Comparison of ENCODE assay signal across 10 cellular contexts in the genomic region with DNA sequence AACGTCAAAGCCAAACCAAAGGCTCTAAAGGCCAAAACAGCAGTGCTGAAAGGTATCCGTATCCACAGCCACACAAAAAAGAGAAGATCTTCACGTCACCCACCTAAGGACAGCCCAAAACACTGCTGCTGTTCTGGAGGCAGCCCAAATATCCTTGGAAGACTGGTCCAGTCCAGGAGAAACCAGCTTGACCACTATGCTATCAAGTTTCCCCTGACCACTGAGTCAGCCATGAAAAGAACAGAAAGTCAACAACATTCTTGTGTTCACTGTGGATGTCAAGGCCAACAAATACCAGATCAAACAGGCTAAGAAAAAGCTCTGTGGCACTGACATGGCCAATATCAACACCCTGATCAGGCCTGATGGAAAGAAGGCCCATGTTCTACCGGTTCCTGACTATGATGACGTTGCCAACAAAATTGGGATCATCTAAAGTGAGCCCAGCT. TPM values are rescaled to one million over a fixed set of nuclear protein-coding genes. Genes with fewer than 3 reads are reported as not detected.
DNase-seq lines count a peak whose midpoint lies in the region; ATAC-seq and TF ChIP-seq lines count a peak whose summit lies in the region.
"Had no signal": no experiment of that assay in that cellular context is flagged by ENCODE, and none has a peak within 500 bp of the region (broad histone marks: within the 10 kb centered on the region; RNA-seq: fewer than 3 reads in every experiment).

No MANE protein-coding gene starts in this region.

- H3K4me1 Mint-ChIP-seq in activated CD4-positive, alpha-beta memory T cell treated with anti-CD3 and anti-CD28 coated beads for 36 hours (ENCODE audit: low read depth) = peaks cover 49% of the 10 kb centered on the region
- H3K4me1 Mint-ChIP-seq: nephron progenitor cell had no signal

- peak overlapping the region; percentile 69 for H3K27ac Mint-ChIP-seq in activated CD4-positive, alpha-beta memory T cell treated with anti-CD3 and anti-CD28 coated beads for 36 hours
- H3K27ac Mint-ChIP-seq: activated T-helper 1 cell treated with anti-CD3 and anti-CD28 coated beads, Interleukin-12 subunit alpha, Interleukin-12 subunit beta, Interleukin-2, Interleukin-4 antibody, amounts not matched to agents 30 ng/mL and 10 ng/mL and 1 ng/mL, durations not matched to agents 14 hours and 24 hours and 36 hours; nephron progenitor cell had no signal

- POLR2A ChIA-PET in activated CD4-positive, alpha-beta memory T cell treated with anti-CD3 and anti-CD28 coated beads for 36 hours (lab: Charles Lee) = no interaction called here

- intact Hi-C loops in activated CD4-positive, alpha-beta memory T cell treated with anti-CD3 and anti-CD28 coated beads for 36 hours (cut with micrococcal nuclease) = no loop called here
- intact Hi-C loops in sciatic nerve (cut with DNase I) = no loop called here

- H3K4me3 ChIP-seq in fibroblast of the aortic adventitia (ENCODE audit: low read depth, low read length) = no peak overlapping the region

- H3K27me3 Mint-ChIP-seq in activated CD4-positive, alpha-beta memory T cell treated with anti-CD3 and anti-CD28 coated beads for 36 hours = no peaks in the 10 kb centered on the region

- TF ChIP-seq CTCF in fibroblast of the aortic adventitia (IDR thresholded peaks at IDR 0.05; ENCODE audit: insufficient read depth, low read length) = no peak

- DNase-seq in HCEC 1CT (peak; percentile 62), fibroblast of the aortic adventitia (ENCODE audit: low read depth) (peak; percentile 46), sciatic nerve (ENCODE audit: low spot score) (no peak), DMS153 (lab: John Stamatoyannopoulos, UW) (no peak)
- no peak for DNase-seq in activated CD4-positive, alpha-beta memory T cell treated with anti-CD3 and anti-CD28 coated beads for 36 hours
- DNase-seq: NCI-H2171, nephron progenitor cell had no signal

- H3K4me3 Mint-ChIP-seq in activated CD4-positive, alpha-beta memory T cell treated with anti-CD3 and anti-CD28 coated beads for 36 hours = no peak overlapping the region
- H3K4me3 Mint-ChIP-seq: activated T-helper 1 cell treated with anti-CD3 and anti-CD28 coated beads, Interleukin-12 subunit alpha, Interleukin-12 subunit beta, Interleukin-2, Interleukin-4 antibody, amounts not matched to agents 30 ng/mL and 10 ng/mL and 1 ng/mL, durations not matched to agents 14 hours and 24 hours and 36 hours; nephron progenitor cell had no signal

- ATAC-seq in sciatic nerve (peak; percentile 95), HG02840 (IDR thresholded peaks at IDR 0.05; ENCODE audit: low FRiP score, unreplicated experiment) (no peak), HG03342 (IDR thresholded peaks at IDR 0.05; ENCODE audit: unreplicated experiment) (no peak)

- H3K9me3 Mint-ChIP-seq in activated CD4-positive, alpha-beta memory T cell treated with anti-CD3 and anti-CD28 coated beads for 36 hours = peaks cover 4% of the 10 kb centered on the region

- H3K36me3 Mint-ChIP-seq in activated CD4-positive, alpha-beta memory T cell treated with anti-CD3 and anti-CD28 coated beads for 36 hours = peaks cover 3% of the 10 kb centered on the region

- CTCF ChIA-PET in activated CD4-positive, alpha-beta memory T cell treated with anti-CD3 and anti-CD28 coated beads for 36 hours (lab: Charles Lee) = no interaction called here

RNA-seq across cellular contexts. Expression of a gene that starts 32.1 kb away (rescaled TPM):
- 10 to 100 TPM; 41.3 to 44.8 TPM for total RNA-seq in activated CD4-positive, alpha-beta memory T cell treated with anti-CD3 and anti-CD28 coated beads for 36 hours
- total RNA-seq in fibroblast of the aortic adventitia (ENCODE audit: low replicate concordance) (36.7 and 58.4 TPM in 2 replicates), sciatic nerve (61.3 TPM)

RNA-seq across cellular contexts. Expression of a gene that starts 32.4 kb away (rescaled TPM):
- total RNA-seq in activated CD4-positive, alpha-beta memory T cell treated with anti-CD3 and anti-CD28 coated beads for 36 hours = 10 to 100 TPM; 36.1 to 37.5 TPM
- total RNA-seq in fibroblast of the aortic adventitia (ENCODE audit: low replicate concordance) = 27.7 and 41.8 TPM in 2 replicates
- 28.0 TPM for total RNA-seq in sciatic nerve

Comparison
In these comparisons a context has a peak if more than half of its experiments do, and no peak if none do; other contexts are left out.
1. DNase-seq: peak in HCEC 1CT (single experiment) and fibroblast of the aortic adventitia (single experiment); none in activated CD4-positive, alpha-beta memory T cell treated with anti-CD3 and anti-CD28 coated beads for 36 hours (single experiment), sciatic nerve (single experiment) and DMS153 (single experiment).